In genomic region chr5:84790406-84790805, GRCh38 we compare ENCODE assay signal across 23 cellular contexts.
A peak's percentile ranks its signal among the peaks of the same experiment; 100 is the strongest.
DNase-seq lines count a peak whose midpoint lies in the region; FAIRE-seq and TF ChIP-seq lines count a peak whose summit lies in the region.
"Had no signal": no experiment of that assay in that cellular context is flagged by ENCODE, and none has a peak within 500 bp of the region (broad histone marks: within the 10 kb centered on the region; RNA-seq: fewer than 3 reads in every experiment).

No MANE protein-coding gene starts in this region.

- H3K36me3 Mint-ChIP-seq in dendritic cell treated with granulocyte-macrophage colony-stimulating factor and Interleukin-4, amounts not matched to agents 40 ng/mL and 50 ng/mL, for 4 days (ENCODE audit: low read depth), result no peaks in the 10 kb centered on the region
- H3K36me3 Mint-ChIP-seq: CD8-positive, alpha-beta T cell had no signal

- WGBS in spleen, 5 donors, result 76 to 86% (median 81%) methylated on average over 1 of the region's 1 CpG

- no peaks in the 10 kb centered on the region for H3K9me3 ChIP-seq in adipocyte (ENCODE audit: control insufficient read depth, low read length)
- H3K9me3 ChIP-seq in spleen, result peaks cover 0 to 3% (median 0%) of the 10 kb centered on the region in 8 donors
- H3K9me3 ChIP-seq in kidney (ENCODE audit: control insufficient read depth in 1 of 2, low read length in 2 of 2), result peaks cover 0 to 4% of the 10 kb centered on the region in 2 donors
- H3K9me3 ChIP-seq: BE2C, BLaER1, Caco-2 had no signal

- DNase-seq in adipocyte (ENCODE audit: low read depth) (peak; percentile 64), spleen (no peak), kidney (no peak), NCI-H128 (lab: John Stamatoyannopoulos, UW; ENCODE audit: unreplicated experiment) (no peak), H4 (ENCODE audit: low spot score) (no peak)
- DNase-seq: 8988T; ACHN; BE2C; C1 segment of cervical spinal cord; Caco-2; Calu3; CD4-positive, alpha-beta T cell; CD8-positive, alpha-beta T cell; DMS79 treated with DMSO at 0.1 percent for 48 hours; GF-D8 had no signal

- H3K27ac Mint-ChIP-seq in dendritic cell treated with granulocyte-macrophage colony-stimulating factor and Interleukin-4, amounts not matched to agents 40 ng/mL and 50 ng/mL, for 4 days, result peak overlapping the region; percentile 76
- H3K27ac Mint-ChIP-seq: CD4-positive, alpha-beta T cell; CD8-positive, alpha-beta T cell had no signal

- TF ChIP-seq CTCF in spleen (IDR thresholded peaks at IDR 0.05 in 8 of 11, conservative IDR thresholded peaks at IDR 0.05 in 3 of 11) (no peak), kidney (IDR thresholded peaks at IDR 0.05; ENCODE audit: borderline replicate concordance, extremely low read depth, insufficient read depth) (no peak)

- H3K4me1 Mint-ChIP-seq in dendritic cell treated with granulocyte-macrophage colony-stimulating factor and Interleukin-4, amounts not matched to agents 40 ng/mL and 50 ng/mL, for 4 days (ENCODE audit: low read depth), result peaks cover 13% of the 10 kb centered on the region

- H3K4me1 ChIP-seq in adipocyte (ENCODE audit: control insufficient read depth, insufficient read depth, low read length), result no peaks in the 10 kb centered on the region
- no peaks in the 10 kb centered on the region for H3K4me1 ChIP-seq in spleen
- H3K4me1 ChIP-seq in kidney (ENCODE audit: control insufficient read depth in 1 of 2, insufficient read depth in 1 of 2, low read depth in 1 of 2, low read length in 2 of 2), result no peaks in the 10 kb centered on the region
- H3K4me1 ChIP-seq: BLaER1, Caco-2 had no signal

- H3K4me3 ChIP-seq in adipocyte (ENCODE audit: low read length) (no peak overlapping the region), spleen (no peak overlapping the region), kidney (ENCODE audit: low read length in 2 of 2) (no peak overlapping the region)
- H3K4me3 ChIP-seq: BLaER1 had no signal

- peaks cover 14% of the 10 kb centered on the region for H3K9me3 Mint-ChIP-seq in dendritic cell treated with granulocyte-macrophage colony-stimulating factor and Interleukin-4, amounts not matched to agents 40 ng/mL and 50 ng/mL, for 4 days
- H3K9me3 Mint-ChIP-seq: CD8-positive, alpha-beta T cell had no signal

- no peak overlapping the region for H3K9ac ChIP-seq in adipocyte (ENCODE audit: low read length)
- H3K9ac ChIP-seq in kidney (ENCODE audit: low read length in 2 of 2), result no peak overlapping the region
- H3K9ac ChIP-seq: BLaER1 had no signal

- H3K36me3 ChIP-seq in adipocyte (ENCODE audit: control insufficient read depth, insufficient read depth, low read length, severe bottlenecking) (no peaks in the 10 kb centered on the region), spleen (no peaks in the 10 kb centered on the region), kidney (ENCODE audit: control insufficient read depth in 1 of 2, insufficient read depth in 2 of 2, low read length in 2 of 2) (no peaks in the 10 kb centered on the region)
- H3K36me3 ChIP-seq: BE2C, BLaER1 had no signal

- no peaks in the 10 kb centered on the region for H3K27me3 Mint-ChIP-seq in dendritic cell treated with granulocyte-macrophage colony-stimulating factor and Interleukin-4, amounts not matched to agents 40 ng/mL and 50 ng/mL, for 4 days
- H3K27me3 Mint-ChIP-seq: CD4-positive, alpha-beta T cell had no signal

- intact Hi-C loops in dendritic cell treated with granulocyte-macrophage colony-stimulating factor and Interleukin-4, amounts not matched to agents 40 ng/mL and 50 ng/mL, for 4 days (cut with micrococcal nuclease), result no loop called here
- intact Hi-C loops in spleen (cut with DNase I; ENCODE audit: low total_unique reads), result no loop called here
- intact Hi-C loops in kidney (cut with DNase I), result no loop called here

- H3K27me3 ChIP-seq in adipocyte (replicated peaks; ENCODE audit: control insufficient read depth, insufficient read depth, low read length) (no peaks in the 10 kb centered on the region), spleen (replicated peaks in 1 of 7) (no peaks in the 10 kb centered on the region)
- H3K27me3 ChIP-seq: BE2C, BLaER1 had no signal

- H3K27ac ChIP-seq in spleen (peak overlapping the region in 5 of 8 donors; percentile 9 to 72 (median 58)), kidney (ENCODE audit: low read depth in 2 of 2, low read length in 2 of 2) (no peak overlapping the region)
- H3K27ac ChIP-seq: BLaER1 had no signal

- TF ChIP-seq POLR2A in spleen (IDR thresholded peaks at IDR 0.05), result no peak

- no peak overlapping the region for H3K4me3 Mint-ChIP-seq in dendritic cell treated with granulocyte-macrophage colony-stimulating factor and Interleukin-4, amounts not matched to agents 40 ng/mL and 50 ng/mL, for 4 days
- H3K4me3 Mint-ChIP-seq: CD4-positive, alpha-beta T cell; CD8-positive, alpha-beta T cell had no signal

- FAIRE-seq in kidney (lab: Jason Lieb, UNC), result no peak
- FAIRE-seq: A204.1, D721Med, G401.6, GM12892, GM18507, GM19239 had no signal

Comparison
In these comparisons a context has a peak if more than half of its experiments do, and no peak if none do; other contexts are left out.
1. H3K27ac ChIP-seq: peak in spleen (5 of 8); none in kidney (0 of 2).